Comparison of ENCODE assay signal across 15 cellular contexts in the genomic region with DNA sequence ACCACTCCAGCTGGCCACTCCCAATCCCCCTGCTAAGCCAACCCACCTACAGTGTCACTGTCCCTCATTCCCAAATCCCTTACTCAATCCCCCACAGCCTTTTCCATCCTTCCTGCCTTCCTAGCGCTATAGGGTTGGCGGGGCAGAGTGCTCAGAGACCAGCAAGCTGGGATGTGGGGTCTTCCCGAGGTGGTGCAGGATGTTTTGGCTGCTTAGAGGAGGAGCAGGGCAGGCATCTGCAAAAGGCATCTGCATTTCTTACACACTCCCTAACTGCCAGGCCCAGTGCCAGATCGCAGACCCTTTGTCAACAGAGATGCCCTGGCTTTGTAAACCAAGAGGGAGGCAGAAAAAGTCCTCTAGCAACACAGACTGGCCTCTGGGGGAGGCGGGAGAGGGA.
DNase-seq lines count a peak whose midpoint lies in the region; ATAC-seq and TF ChIP-seq lines count a peak whose summit lies in the region.
"Had no signal": no experiment of that assay in that cellular context is flagged by ENCODE, and none has a peak within 500 bp of the region (broad histone marks: within the 10 kb centered on the region; RNA-seq: fewer than 3 reads in every experiment).

No MANE protein-coding gene starts in this region.

- H3K4me3 Mint-ChIP-seq in dendritic cell treated with granulocyte-macrophage colony-stimulating factor and Interleukin-4, amounts not matched to agents 40 ng/mL and 50 ng/mL, for 4 days: no peak overlapping the region
- H3K4me3 Mint-ChIP-seq: activated naive CD4-positive, alpha-beta T cell treated with anti-CD3 and anti-CD28 coated beads for 36 hours had no signal

- CTCF ChIA-PET in HEK293 (lab: Yijun Ruan, JAX): interaction anchor here (0.6 to 0.7 kb wide), 2 partner anchors 9 to 44 kb away, joined by 3 to 4 read pairs; no protein-coding TSS in a partner anchor

- intact Hi-C loops in dendritic cell treated with granulocyte-macrophage colony-stimulating factor and Interleukin-4, amounts not matched to agents 40 ng/mL and 50 ng/mL, for 4 days (cut with micrococcal nuclease): loop anchor here (5.0 kb wide), 1 partner anchor 40 kb away; the partner anchor contains the start of gene ADA2

- peak overlapping the region; percentile 90 for H3K27ac Mint-ChIP-seq in dendritic cell treated with granulocyte-macrophage colony-stimulating factor and Interleukin-4, amounts not matched to agents 40 ng/mL and 50 ng/mL, for 4 days

- TF ChIP-seq CTCF in HEK293 (tag by site-specific recombination; IDR thresholded peaks at IDR 0.05): no peak

- H3K4me1 Mint-ChIP-seq in dendritic cell treated with granulocyte-macrophage colony-stimulating factor and Interleukin-4, amounts not matched to agents 40 ng/mL and 50 ng/mL, for 4 days (ENCODE audit: low read depth): peaks cover 28% of the 10 kb centered on the region

- ATAC-seq in HG03039 (IDR thresholded peaks at IDR 0.05; ENCODE audit: unreplicated experiment) (no peak), HG02678 (IDR thresholded peaks at IDR 0.05; ENCODE audit: unreplicated experiment) (no peak)

- POLR2A ChIA-PET in HEK293 (lab: Yijun Ruan, JAX): no interaction called here

- no peaks in the 10 kb centered on the region for H3K9me3 ChIP-seq in HEK293 (ENCODE audit: control insufficient read depth, insufficient read depth, low read depth, low read length)
- no peaks in the 10 kb centered on the region for H3K9me3 ChIP-seq in neuron (ENCODE audit: low read length)

- no peak overlapping the region for H3K27ac ChIP-seq in HEK293 (ENCODE audit: extremely low read depth, low read depth, low read length)

- no peaks in the 10 kb centered on the region for H3K9me3 Mint-ChIP-seq in dendritic cell treated with granulocyte-macrophage colony-stimulating factor and Interleukin-4, amounts not matched to agents 40 ng/mL and 50 ng/mL, for 4 days
- H3K9me3 Mint-ChIP-seq: activated naive CD4-positive, alpha-beta T cell treated with anti-CD3 and anti-CD28 coated beads for 36 hours; stimulated activated naive CD8-positive, alpha-beta T cell treated with anti-CD3 and anti-CD28 coated beads, Interleukin-15, amount 100 ng/mL, for 72 hours had no signal

- H3K4me1 ChIP-seq in HEK293 (ENCODE audit: control insufficient read depth, insufficient read depth, low read length) (peaks cover 7% of the 10 kb centered on the region; the same call in 1 of the 2 replicates), neuron (ENCODE audit: insufficient read depth, low read length) (peaks cover 30% of the 10 kb centered on the region)

- H3K27me3 Mint-ChIP-seq in dendritic cell treated with granulocyte-macrophage colony-stimulating factor and Interleukin-4, amounts not matched to agents 40 ng/mL and 50 ng/mL, for 4 days: no peaks in the 10 kb centered on the region
- H3K27me3 Mint-ChIP-seq: stimulated activated naive CD8-positive, alpha-beta T cell treated with anti-CD3 and anti-CD28 coated beads, Interleukin-15, amount 100 ng/mL, for 72 hours had no signal

- H3K36me3 Mint-ChIP-seq in dendritic cell treated with granulocyte-macrophage colony-stimulating factor and Interleukin-4, amounts not matched to agents 40 ng/mL and 50 ng/mL, for 4 days (ENCODE audit: low read depth): no peaks in the 10 kb centered on the region

- H3K36me3 ChIP-seq in HEK293 (ENCODE audit: control insufficient read depth in 2 of 2, insufficient read depth in 1 of 2, low read length in 2 of 2) (no peaks in the 10 kb centered on the region), neuron (ENCODE audit: insufficient read depth, low read length) (no peaks in the 10 kb centered on the region)

- no peaks in the 10 kb centered on the region for H3K27me3 ChIP-seq in neuron (ENCODE audit: insufficient read depth, low read length)

- H2AFZ ChIP-seq in neuron (ENCODE audit: low read depth, low read length): peak overlapping the region; percentile 74

- DNase-seq in DMS153 treated with DMSO at 0.1 percent for 48 hours (lab: John Stamatoyannopoulos, UW; ENCODE audit: unreplicated experiment) (peak; percentile 77), DMS153 (lab: John Stamatoyannopoulos, UW) (no peak), LoVo (ENCODE audit: low spot score) (no peak)
- DNase-seq: 8988T; activated CD4-positive, alpha-beta T cell treated with anti-CD3 and anti-CD28 coated beads for 4 hours; activated naive CD4-positive, alpha-beta T cell treated with anti-CD3 and anti-CD28 coated beads for 36 hours; left colon; NCI-H774; stimulated activated CD4-positive, alpha-beta T cell treated with anti-CD3 and anti-CD28 coated beads, Interleukin-2, amount 100 ng/mL, for 48 hours; stimulated activated naive CD8-positive, alpha-beta T cell treated with anti-CD3 and anti-CD28 coated beads, Interleukin-15, amount 100 ng/mL, for 72 hours had no signal

- H3K4me3 ChIP-seq in HEK293 (ENCODE audit: low read depth, low read length) (no peak overlapping the region), neuron (ENCODE audit: low read length) (no peak overlapping the region)

TF ChIP-seq in HEK293, 187 proteins besides CTCF, POLR2A, EP300 and RAD21:
- TF ChIP-seq SALL2 (tag by site-specific recombination; IDR thresholded peaks at IDR 0.05; ENCODE audit: borderline replicate concordance) (no peak), HIC1 (tag by site-specific recombination; IDR thresholded peaks at IDR 0.05) (no peak), ZBTB48 (tag by site-specific recombination; IDR thresholded peaks at IDR 0.05) (peak; percentile 96)
TF ChIP-seq in HEK293: peak in this region for 1.
